In the genomic region with DNA sequence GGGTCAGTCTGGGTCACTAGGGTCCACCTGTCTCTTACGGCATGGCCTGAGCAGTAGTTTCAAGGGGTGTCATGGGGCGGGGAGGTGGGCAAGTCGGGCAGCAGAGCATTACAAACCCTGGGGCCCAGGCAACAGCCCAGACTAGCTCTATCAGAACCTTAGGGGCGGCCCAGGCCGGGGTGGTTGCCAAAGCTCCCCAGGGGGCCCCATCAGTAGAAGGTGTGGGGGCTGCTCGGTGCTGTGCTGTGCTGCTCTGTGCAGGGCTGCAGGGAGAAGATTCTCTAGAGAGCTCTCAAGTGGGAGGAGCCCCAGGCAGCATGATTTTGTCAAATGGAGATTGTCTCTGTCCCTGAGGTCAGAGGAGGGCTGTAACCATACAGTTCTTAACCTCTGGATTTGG, we compare ENCODE assay signal across 9 cellular contexts. TPM values are rescaled to one million over a fixed set of nuclear protein-coding genes. Genes with fewer than 3 reads are reported as not detected.
A peak's percentile ranks its signal among the peaks of the same experiment; 100 is the strongest.
DNase-seq lines count a peak whose midpoint lies in the region; ATAC-seq and TF ChIP-seq lines count a peak whose summit lies in the region.
"Had no signal": no experiment of that assay in that cellular context is flagged by ENCODE, and none has a peak within 500 bp of the region (broad histone marks: within the 10 kb centered on the region; RNA-seq: fewer than 3 reads in every experiment).

No MANE protein-coding gene starts in this region.

- no peaks in the 10 kb centered on the region for H3K36me3 Mint-ChIP-seq in activated T-helper 17 cell treated with anti-CD3 and anti-CD28 coated beads, Interleukin-2, amount 50 U/mL, for 72 hours (ENCODE audit: low read depth)
- H3K36me3 Mint-ChIP-seq: brain had no signal

- TF ChIP-seq CTCF in upper lobe of left lung (IDR thresholded peaks at IDR 0.05) (no peak), gastrocnemius medialis (IDR thresholded peaks at IDR 0.05 in 4 of 5, conservative IDR thresholded peaks at IDR 0.05 in 1 of 5) (no peak)

- no peaks in the 10 kb centered on the region for H3K27me3 ChIP-seq in upper lobe of left lung
- no peaks in the 10 kb centered on the region for H3K27me3 ChIP-seq in gastrocnemius medialis

- peaks cover 6 to 17% (median 13%) of the 10 kb centered on the region in 4 donors for H3K4me1 ChIP-seq in upper lobe of left lung
- no peaks in the 10 kb centered on the region for H3K4me1 ChIP-seq in gastrocnemius medialis

- TF ChIP-seq POLR2A in upper lobe of left lung (IDR thresholded peaks at IDR 0.05) (no peak), gastrocnemius medialis (IDR thresholded peaks at IDR 0.05) (no peak)

- no peaks in the 10 kb centered on the region for H3K27me3 Mint-ChIP-seq in activated T-helper 17 cell treated with anti-CD3 and anti-CD28 coated beads, Interleukin-2, amount 50 U/mL, for 72 hours

- intact Hi-C loops in gastrocnemius medialis (cut with DNase I; ENCODE audit: low total_unique reads), result no loop called here

- DNase-seq in COR-L47 (lab: John Stamatoyannopoulos, UW) (peak; percentile 49), upper lobe of left lung (peak in 1 of 2 donors; percentile 40), DMS79 (lab: John Stamatoyannopoulos, UW) (no peak), gastrocnemius medialis (no peak), AG08395 (ENCODE audit: low spot score) (no peak)

- peak overlapping the region; percentile 91 for H3K4me3 Mint-ChIP-seq in activated T-helper 17 cell treated with anti-CD3 and anti-CD28 coated beads, Interleukin-2, amount 50 U/mL, for 72 hours
- H3K4me3 Mint-ChIP-seq: brain had no signal

- in situ Hi-C loops in gastrocnemius medialis (cut with MboI; ENCODE audit: low sequenced_read_pairs in 4 of 4), result loop anchor here in 1 of 4 donors (25.0 kb wide), 2 partner anchors 200 to 375 kb away; partner anchors contain the start of gene PSTPIP2

- no peak for TF ChIP-seq EP300 in upper lobe of left lung (IDR thresholded peaks at IDR 0.05)

- H3K36me3 ChIP-seq in upper lobe of left lung (no peaks in the 10 kb centered on the region), gastrocnemius medialis (no peaks in the 10 kb centered on the region)

- H3K27ac ChIP-seq in upper lobe of left lung, result peak overlapping the region in 3 of 4 donors; percentile 4 to 69 (median 54)
- H3K27ac ChIP-seq in gastrocnemius medialis, result no peak overlapping the region

- H3K9me3 Mint-ChIP-seq in activated T-helper 17 cell treated with anti-CD3 and anti-CD28 coated beads, Interleukin-2, amount 50 U/mL, for 72 hours, result no peaks in the 10 kb centered on the region

- ATAC-seq in GM19328 (IDR thresholded peaks at IDR 0.05; ENCODE audit: unreplicated experiment) (peak; percentile 31), HG03175 (IDR thresholded peaks at IDR 0.05; ENCODE audit: unreplicated experiment) (peak; percentile 40), upper lobe of left lung (ENCODE audit: low FRiP score in 2 of 2) (peak; percentile 18 to 23), gastrocnemius medialis (no peak)
- peak; percentile 7 for ATAC-seq in activated T-helper 17 cell treated with anti-CD3 and anti-CD28 coated beads, Interleukin-2, amount 50 U/mL, for 72 hours (replicated peaks)

- H3K4me1 Mint-ChIP-seq in activated T-helper 17 cell treated with anti-CD3 and anti-CD28 coated beads, Interleukin-2, amount 50 U/mL, for 72 hours, result peaks cover 48% of the 10 kb centered on the region

- no peaks in the 10 kb centered on the region for H3K9me3 ChIP-seq in upper lobe of left lung
- no peaks in the 10 kb centered on the region for H3K9me3 ChIP-seq in gastrocnemius medialis

- H3K4me3 ChIP-seq in upper lobe of left lung (peak overlapping the region in 2 of 4 donors; percentile 0 to 13), gastrocnemius medialis (no peak overlapping the region)

- H3K27ac Mint-ChIP-seq in activated T-helper 17 cell treated with anti-CD3 and anti-CD28 coated beads, Interleukin-2, amount 50 U/mL, for 72 hours, result no peak overlapping the region

- 54 to 69% methylated on average over 6 of the region's 6 CpGs for WGBS in upper lobe of left lung, 2 donors

RNA-seq across cellular contexts. Expression of gene SLC14A1, which starts 36.4 kb away (rescaled TPM):
- 1 to 10 TPM in 1 of 2 donors, under 1 TPM in 1; 0.17 to 1.1 TPM for total RNA-seq in activated T-helper 17 cell treated with anti-CD3 and anti-CD28 coated beads, Interleukin-2, amount 50 U/mL, for 72 hours
- total RNA-seq in upper lobe of left lung, result 10 to 100 TPM in 1 of 6 donors, 1 to 10 TPM in 4, not detected in 1; 5.5 to 33.1 (median 6.8) TPM
- total RNA-seq in gastrocnemius medialis, result 1 to 10 TPM; 1.1 to 8.2 (median 7.1) TPM

Comparison
In these comparisons a context has a peak if more than half of its experiments do, and no peak if none do; other contexts are left out.
1. ATAC-seq: peak in GM19328 (single experiment), HG03175 (single experiment), activated T-helper 17 cell treated with anti-CD3 and anti-CD28 coated beads, Interleukin-2, amount 50 U/mL, for 72 hours (single experiment) and upper lobe of left lung (2 of 2); none in gastrocnemius medialis (0 of 2).
2. H3K27ac ChIP-seq: peak in upper lobe of left lung (3 of 4); none in gastrocnemius medialis (0 of 4).